13 cellular contexts compared by ENCODE assay signal in genomic region chrX:24245201-24245600, GRCh38.
DNase-seq lines count a peak whose midpoint lies in the region; ATAC-seq, FAIRE-seq and TF ChIP-seq lines count a peak whose summit lies in the region.
"Had no signal": no experiment of that assay in that cellular context is flagged by ENCODE, and none has a peak within 500 bp of the region (broad histone marks: within the 10 kb centered on the region; RNA-seq: fewer than 3 reads in every experiment).

No MANE protein-coding gene starts in this region.

- no peak overlapping the region for H2AK5ac ChIP-seq in H1 (ENCODE audit: low read depth, low read length)
- no peak overlapping the region for H2AK5ac ChIP-seq in mesenchymal stem cell (ENCODE audit: low read length, severe bottlenecking)

- DNase-seq in Daoy (ENCODE audit: low read depth) (peak; percentile 39), M059J (ENCODE audit: low read depth) (peak; percentile 85), H1 (ENCODE audit: low read depth in 1 of 2, low spot score in 2 of 2) (no peak), mesenchymal stem cell (peak; percentile 69), NOMO-1 treated with DMSO at 0.1 percent for 48 hours (lab: John Stamatoyannopoulos, UW; ENCODE audit: unreplicated experiment) (no peak)
- DNase-seq in stimulated activated naive CD8-positive, alpha-beta T cell treated with anti-CD3 and anti-CD28 coated beads, Interleukin-15, amount 100 ng/mL, for 72 hours, result no peak
- DNase-seq: activated CD4-positive, alpha-beta T cell treated with anti-CD3 and anti-CD28 coated beads for 1 hour; activated naive CD4-positive, alpha-beta T cell; NCI-H2171 had no signal

- H4K20me1 ChIP-seq in H1 (replicated peaks in 1 of 2; ENCODE audit: control insufficient read depth in 1 of 2, insufficient read depth in 2 of 2, low read length in 2 of 2), result no peaks in the 10 kb centered on the region

- H3K4me1 Mint-ChIP-seq in stimulated activated naive CD8-positive, alpha-beta T cell treated with anti-CD3 and anti-CD28 coated beads, Interleukin-15, amount 100 ng/mL, for 72 hours, result peaks cover 10% of the 10 kb centered on the region

- no peak overlapping the region for H3K4me3 Mint-ChIP-seq in stimulated activated naive CD8-positive, alpha-beta T cell treated with anti-CD3 and anti-CD28 coated beads, Interleukin-15, amount 100 ng/mL, for 72 hours
- H3K4me3 Mint-ChIP-seq: nephron; stimulated activated naive CD8-positive, alpha-beta T cell treated with anti-CD3 and anti-CD28 coated beads, Interleukin-15, Interleukin-2, amounts not matched to agents 100 ng/mL and 50 ng/mL, for 24 hours had no signal

- no peak overlapping the region for H4K8ac ChIP-seq in H1 (ENCODE audit: extremely low read depth, insufficient read depth, low read length)
- H4K8ac ChIP-seq in mesenchymal stem cell (ENCODE audit: low read length), result no peak overlapping the region

- no peaks in the 10 kb centered on the region for H3K27me3 ChIP-seq in H1 (replicated peaks in 1 of 4; ENCODE audit: control insufficient read depth in 3 of 4, extremely low read depth in 1 of 4, insufficient read depth in 3 of 4, low read length in 3 of 4)
- H3K27me3 ChIP-seq in mesenchymal stem cell (ENCODE audit: control insufficient read depth in 1 of 2, insufficient read depth in 1 of 2, low read length in 2 of 2), result no peaks in the 10 kb centered on the region

- no peak overlapping the region for H3K9ac ChIP-seq in H1 (replicated peaks in 1 of 4; ENCODE audit: extremely low read depth in 1 of 4, low read depth in 3 of 4, low read length in 3 of 4)
- peak overlapping the region; percentile 16 for H3K9ac ChIP-seq in mesenchymal stem cell (ENCODE audit: low read length)

- H2BK120ac ChIP-seq in H1 (replicated peaks; ENCODE audit: low read depth, low read length), result no peak overlapping the region
- H2BK120ac ChIP-seq in mesenchymal stem cell (ENCODE audit: low read depth, low read length), result no peak overlapping the region

- no peak overlapping the region for H4K91ac ChIP-seq in H1 (replicated peaks; ENCODE audit: insufficient read length, low read length)
- H4K91ac ChIP-seq in mesenchymal stem cell (ENCODE audit: low read length), result no peak overlapping the region

- TF ChIP-seq CTCF in H1 (IDR thresholded peaks at IDR 0.05; ENCODE audit: control extremely low read depth in 1 of 3, insufficient read depth in 1 of 3, low read depth in 1 of 3, low read length in 3 of 3), result no peak

- TF ChIP-seq EP300 in H1 (IDR thresholded peaks at IDR 0.05; ENCODE audit: borderline replicate concordance in 1 of 2, low read depth in 2 of 2, low read length in 2 of 2), result no peak

- H4K5ac ChIP-seq in H1 (ENCODE audit: insufficient read length, low read depth, low read length), result no peak overlapping the region

- H3K27ac Mint-ChIP-seq in stimulated activated naive CD8-positive, alpha-beta T cell treated with anti-CD3 and anti-CD28 coated beads, Interleukin-15, amount 100 ng/mL, for 72 hours, result no peak overlapping the region
- H3K27ac Mint-ChIP-seq: nephron; stimulated activated naive CD8-positive, alpha-beta T cell treated with anti-CD3 and anti-CD28 coated beads, Interleukin-15, Interleukin-2, amounts not matched to agents 100 ng/mL and 50 ng/mL, for 24 hours had no signal

- H3K4me1 ChIP-seq in H1 (replicated peaks in 1 of 4; ENCODE audit: control insufficient read depth in 3 of 4, insufficient read depth in 4 of 4, low read length in 3 of 4) (0 out of 7 replicates have a peak, but pooled peaks cover 0 to 3% (median 0%) of the 10 kb centered on the region in 4 experiments), mesenchymal stem cell (ENCODE audit: control insufficient read depth, insufficient read depth, low read depth, low read length) (peaks cover 1% of the 10 kb centered on the region)

- H3K23ac ChIP-seq in H1 (ENCODE audit: insufficient read length) (no peak overlapping the region), mesenchymal stem cell (ENCODE audit: low read length in 2 of 2) (no peak overlapping the region)

- H3K4ac ChIP-seq in H1 (replicated peaks; ENCODE audit: insufficient read length, low read depth, low read length) (no peak overlapping the region), mesenchymal stem cell (ENCODE audit: low read depth in 1 of 2, low read length in 2 of 2) (no peak overlapping the region)

- H3K4me2 ChIP-seq in H1 (ENCODE audit: insufficient read depth in 1 of 2, low read depth in 2 of 2, low read length in 2 of 2) (no peak overlapping the region; a peak in 1 of 4 replicates), mesenchymal stem cell (ENCODE audit: low read length, poor library complexity, severe bottlenecking) (no peak overlapping the region)

- no peaks in the 10 kb centered on the region for H3K23me2 ChIP-seq in H1 (ENCODE audit: low read depth, low read length)

- H3K27ac ChIP-seq in H1 (ENCODE audit: low read depth, low read length) (no peak overlapping the region), mesenchymal stem cell (ENCODE audit: low read length, poor library complexity, severe bottlenecking) (peak overlapping the region; percentile 64)

- POLR2A ChIA-PET in H1 (lab: Charles Lee; ENCODE audit: partially characterized antibody), result no interaction called here

- H3K56ac ChIP-seq in H1 (replicated peaks; ENCODE audit: insufficient read length, low read depth, low read length), result no peak overlapping the region

- CTCF ChIA-PET in H1 (lab: Charles Lee; ENCODE audit: partially characterized antibody), result interaction anchor here (0.6 to 1.2 kb wide), 2 partner anchors 163 to 320 kb away, joined by 3 read pairs; no protein-coding TSS in a partner anchor

- no peaks in the 10 kb centered on the region for H3K27me3 Mint-ChIP-seq in stimulated activated naive CD8-positive, alpha-beta T cell treated with anti-CD3 and anti-CD28 coated beads, Interleukin-15, amount 100 ng/mL, for 72 hours
- H3K27me3 Mint-ChIP-seq: stimulated activated naive CD8-positive, alpha-beta T cell treated with anti-CD3 and anti-CD28 coated beads, Interleukin-15, Interleukin-2, amounts not matched to agents 100 ng/mL and 50 ng/mL, for 24 hours had no signal

- H3K18ac ChIP-seq in H1 (ENCODE audit: extremely low read depth, low read length) (no peak overlapping the region), mesenchymal stem cell (ENCODE audit: low read depth in 1 of 2, low read length in 2 of 2) (no peak overlapping the region)

- H2AFZ ChIP-seq in H1 (ENCODE audit: low read length), result no peak overlapping the region
- H2AFZ ChIP-seq in mesenchymal stem cell (ENCODE audit: low read depth, low read length), result no peak overlapping the region

- TF ChIP-seq RAD21 in H1 (IDR thresholded peaks at IDR 0.05 in 1 of 2, conservative IDR thresholded peaks at IDR 0.05 in 1 of 2; ENCODE audit: low read depth in 2 of 2, low read length in 2 of 2), result no peak

- WGBS in H1 (ENCODE audit: extremely low coverage in 1 of 2, insufficient coverage in 1 of 2, insufficient read length in 1 of 2, insufficient replicate concordance in 2 of 2, low coverage in 1 of 2, low lambda C conversion rate in 2 of 2, missing lambda C conversion rate in 1 of 2), 2 experiments, result 68% methylated on average over 6 of the region's 6 CpGs; no CpG with 5 or more reads in 1 of the 2 experiments
- 67% methylated on average over 3 of the region's 6 CpGs for WGBS in mesenchymal stem cell

- H3K14ac ChIP-seq in H1 (ENCODE audit: insufficient read length), result no peak overlapping the region
- no peak overlapping the region for H3K14ac ChIP-seq in mesenchymal stem cell (ENCODE audit: low read length in 2 of 2)

- FAIRE-seq in H1 (lab: Jason Lieb, UNC), result no peak

- TF ChIP-seq POLR2A in H1 (IDR thresholded peaks at IDR 0.05; ENCODE audit: control extremely low read depth in 1 of 2, low read depth in 2 of 2, low read length in 2 of 2), result no peak

- no peaks in the 10 kb centered on the region for H3K79me1 ChIP-seq in H1 (ENCODE audit: low read depth, low read length)
- H3K79me1 ChIP-seq in mesenchymal stem cell (replicated peaks; ENCODE audit: low read length, poor library complexity, severe bottlenecking), result no peaks in the 10 kb centered on the region

- H2BK20ac ChIP-seq in H1 (ENCODE audit: low read length), result no peak overlapping the region

- H2BK15ac ChIP-seq in H1 (ENCODE audit: low read length), result no peak overlapping the region
- no peak overlapping the region for H2BK15ac ChIP-seq in mesenchymal stem cell (ENCODE audit: low read depth, poor library complexity, severe bottlenecking)

- H3K9me3 ChIP-seq in H1 (ENCODE audit: insufficient read depth in 2 of 2, low read depth in 1 of 2, low read length in 1 of 2) (no peaks in the 10 kb centered on the region), mesenchymal stem cell (ENCODE audit: control insufficient read depth, low read length) (no peaks in the 10 kb centered on the region)

- H3K9me3 Mint-ChIP-seq in stimulated activated naive CD8-positive, alpha-beta T cell treated with anti-CD3 and anti-CD28 coated beads, Interleukin-15, amount 100 ng/mL, for 72 hours, result no peaks in the 10 kb centered on the region
- H3K9me3 Mint-ChIP-seq: nephron; stimulated activated naive CD8-positive, alpha-beta T cell treated with anti-CD3 and anti-CD28 coated beads, Interleukin-15, Interleukin-2, amounts not matched to agents 100 ng/mL and 50 ng/mL, for 24 hours had no signal

- H2BK5ac ChIP-seq in H1 (ENCODE audit: low read depth, low read length) (no peak overlapping the region), mesenchymal stem cell (ENCODE audit: low read depth, low read length, poor library complexity, severe bottlenecking) (no peak overlapping the region)

- ATAC-seq in HG03342 (IDR thresholded peaks at IDR 0.05; ENCODE audit: unreplicated experiment) (no peak), GM21786 (IDR thresholded peaks at IDR 0.05; ENCODE audit: unreplicated experiment) (no peak)
- ATAC-seq in stimulated activated naive CD8-positive, alpha-beta T cell treated with anti-CD3 and anti-CD28 coated beads, Interleukin-15, amount 100 ng/mL, for 72 hours, result no peak

- H3K36me3 ChIP-seq in H1 (ENCODE audit: control insufficient read depth in 2 of 4, insufficient read depth in 4 of 4, low read length in 3 of 4) (no peaks in the 10 kb centered on the region), mesenchymal stem cell (ENCODE audit: control insufficient read depth in 1 of 2, insufficient read depth in 2 of 2, low read depth in 1 of 2, low read length in 2 of 2) (no peaks in the 10 kb centered on the region)

- H2BK12ac ChIP-seq in H1 (ENCODE audit: low read depth, low read length) (no peak overlapping the region), mesenchymal stem cell (ENCODE audit: low read length in 2 of 2) (no peak overlapping the region)

- H3K4me3 ChIP-seq in H1 (ENCODE audit: extremely low read depth in 1 of 4, insufficient read depth in 2 of 4, low read depth in 3 of 4, low read length in 4 of 4), result no peak overlapping the region
- no peak overlapping the region for H3K4me3 ChIP-seq in mesenchymal stem cell (ENCODE audit: insufficient read depth in 1 of 2, low read depth in 1 of 2, low read length in 2 of 2)

- H3K79me2 ChIP-seq in H1 (ENCODE audit: control insufficient read depth in 1 of 2, insufficient read depth in 2 of 2, low read length in 2 of 2), result no peaks in the 10 kb centered on the region

TF ChIP-seq in H1, 55 proteins besides CTCF, POLR2A, EP300 and RAD21:
- TF ChIP-seq CBX8 (IDR thresholded peaks at IDR 0.05; ENCODE audit: borderline replicate concordance, low read depth, low read length) (no peak), JUND (IDR thresholded peaks at IDR 0.05; ENCODE audit: low read length) (peak; percentile 87)

Comparison
In these comparisons a context has a peak if more than half of its experiments do, and no peak if none do; other contexts are left out.
1. DNase-seq: peak in Daoy (single experiment), M059J (single experiment) and mesenchymal stem cell (single experiment); none in H1 (0 of 2), stimulated activated naive CD8-positive, alpha-beta T cell treated with anti-CD3 and anti-CD28 coated beads, Interleukin-15, amount 100 ng/mL, for 72 hours (0 of 2) and NOMO-1 treated with DMSO at 0.1 percent for 48 hours (single experiment).